ENCODE assay signal across 1 cellular context in genomic region chr20:18197382-18198070, GRCh38.
TF ChIP-seq lines count a peak whose summit lies in the region.

No MANE protein-coding gene starts in this region.

TF ChIP-seq in HCT116, 20 proteins besides CTCF, POLR2A, EP300 and RAD21:
- TF ChIP-seq MAX (IDR thresholded peaks at IDR 0.05) (no peak), YY1 (IDR thresholded peaks at IDR 0.05; ENCODE audit: extremely low read depth, insufficient replicate concordance, low read depth, low read length) (no peak), TCF7L2 (IDR thresholded peaks at IDR 0.05; ENCODE audit: borderline replicate concordance, extremely low read depth, insufficient read depth, insufficient read length) (no peak), CEBPB (IDR thresholded peaks at IDR 0.05; ENCODE audit: low read depth) (peak; percentile 76), ELF1 (IDR thresholded peaks at IDR 0.05; ENCODE audit: borderline replicate concordance, low read depth) (no peak), POLR2AphosphoS5 (IDR thresholded peaks at IDR 0.05; ENCODE audit: low read depth, low read length) (no peak; the same call in 1 of the 2 replicates), ATF3 (IDR thresholded peaks at IDR 0.05) (no peak), SIN3A (IDR thresholded peaks at IDR 0.05; ENCODE audit: low read depth) (peak; percentile 44; the same call in 1 of the 2 replicates), JUND (IDR thresholded peaks at IDR 0.05) (peak; percentile 65), EGR1 (IDR thresholded peaks at IDR 0.05; ENCODE audit: low read depth) (no peak), EZH2 (IDR thresholded peaks at IDR 0.05) (no peak), ZBTB33 (IDR thresholded peaks at IDR 0.05; ENCODE audit: extremely low read depth, insufficient replicate concordance, low read length) (no peak), REST (IDR thresholded peaks at IDR 0.05; ENCODE audit: low read depth) (no peak), SRF (IDR thresholded peaks at IDR 0.05; ENCODE audit: low read depth) (no peak), EZH2phosphoT487 (IDR thresholded peaks at IDR 0.05; ENCODE audit: borderline replicate concordance) (no peak), CBX3 (IDR thresholded peaks at IDR 0.05; ENCODE audit: low read depth) (peak; percentile 51; the same call in 1 of the 2 replicates), SP1 (IDR thresholded peaks at IDR 0.05; ENCODE audit: low read depth) (peak; percentile 71), FOSL1 (IDR thresholded peaks at IDR 0.05; ENCODE audit: low read depth) (peak; percentile 79), ZFX (IDR thresholded peaks at IDR 0.05) (no peak), ZNF274 (IDR thresholded peaks at IDR 0.05; ENCODE audit: low read depth, low read length) (no peak)
